13 cellular contexts compared by ENCODE assay signal in the genomic region with DNA sequence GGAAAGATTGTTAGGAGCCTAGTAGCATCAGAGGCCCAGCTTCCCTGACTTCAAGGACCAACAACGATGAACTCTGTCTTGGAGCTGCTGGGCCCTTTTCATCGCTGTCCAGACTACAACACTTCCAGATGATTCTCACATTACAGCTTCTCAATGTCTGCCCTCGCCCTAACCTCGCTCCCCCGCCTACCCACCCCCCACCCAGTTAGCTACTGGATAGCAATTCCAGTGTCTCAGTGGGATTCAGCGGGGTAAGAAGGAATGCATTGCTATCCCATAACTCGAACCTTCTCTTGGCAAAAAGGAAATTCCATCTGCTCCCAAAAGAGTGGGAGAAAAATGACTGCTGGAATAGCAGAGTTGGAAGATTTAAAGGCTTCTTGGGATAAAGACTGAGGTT.
A peak's percentile ranks its signal among the peaks of the same experiment; 100 is the strongest.
DNase-seq lines count a peak whose midpoint lies in the region; ATAC-seq and TF ChIP-seq lines count a peak whose summit lies in the region.
"Had no signal": no experiment of that assay in that cellular context is flagged by ENCODE, and none has a peak within 500 bp of the region (broad histone marks: within the 10 kb centered on the region; RNA-seq: fewer than 3 reads in every experiment).

No MANE protein-coding gene starts in this region.

- H3K36me3 ChIP-seq in IMR-90 (ENCODE audit: control insufficient read depth, insufficient read depth, low read length), result no peaks in the 10 kb centered on the region
- no peaks in the 10 kb centered on the region for H3K36me3 ChIP-seq in gastroesophageal sphincter
- no peaks in the 10 kb centered on the region for H3K36me3 ChIP-seq in osteoblast (ENCODE audit: insufficient read depth, low read length)
- H3K36me3 ChIP-seq: BLaER1 had no signal

- H3K79me2 ChIP-seq in osteoblast (ENCODE audit: insufficient read depth, low read length), result no peaks in the 10 kb centered on the region

- H4K20me1 ChIP-seq in IMR-90 (ENCODE audit: insufficient read depth, low read length) (no peaks in the 10 kb centered on the region), osteoblast (ENCODE audit: insufficient read depth, low read length) (no peaks in the 10 kb centered on the region)
- H4K20me1 ChIP-seq: BLaER1 had no signal

- intact Hi-C loops in IMR-90 (cut with micrococcal nuclease), result no loop called here

- no peak for TF ChIP-seq POLR2A in IMR-90 (IDR thresholded peaks at IDR 0.05; ENCODE audit: low read depth, low read length)
- TF ChIP-seq POLR2A in gastroesophageal sphincter (IDR thresholded peaks at IDR 0.05), result no peak

- H3K27ac ChIP-seq in IMR-90 (ENCODE audit: insufficient read depth, low read length) (no peak overlapping the region), gastroesophageal sphincter (peak overlapping the region in 3 of 4 donors; percentile 64 to 86 (median 85)), osteoblast (ENCODE audit: low read depth, low read length) (peak overlapping the region; percentile 48)
- H3K27ac ChIP-seq: BLaER1 had no signal

- H3K9ac ChIP-seq in IMR-90 (ENCODE audit: low read depth, low read length), result no peak overlapping the region
- H3K9ac ChIP-seq: BLaER1 had no signal

- CTCF ChIA-PET in IMR-90 (lab: Yijun Ruan, JAX) (no interaction called here), T-cell (lab: Charles Lee) (no interaction called here)

- H2AFZ ChIP-seq in IMR-90 (replicated peaks; ENCODE audit: low read length, poor library complexity) (no peak overlapping the region), osteoblast (ENCODE audit: low read length) (no peak overlapping the region)

- H3K23ac ChIP-seq in IMR-90 (ENCODE audit: low read depth, low read length), result no peak overlapping the region

- TF ChIP-seq EP300 in gastroesophageal sphincter (IDR thresholded peaks at IDR 0.05), result no peak

- H2AK5ac ChIP-seq in IMR-90 (ENCODE audit: low read depth, low read length), result no peak overlapping the region

- H3K27me3 ChIP-seq in IMR-90 (ENCODE audit: control insufficient read depth, insufficient read depth, low read length) (peaks cover 2% of the 10 kb centered on the region), gastroesophageal sphincter (no peaks in the 10 kb centered on the region), osteoblast (ENCODE audit: insufficient read depth, low read length) (no peaks in the 10 kb centered on the region)
- H3K27me3 ChIP-seq: BLaER1 had no signal

- dilution Hi-C loops in IMR-90 (cut with HindIII; ENCODE audit: low sequenced_read_pairs, unreplicated experiment), result no loop called here

- H2BK20ac ChIP-seq in IMR-90 (ENCODE audit: low read depth, low read length), result no peak overlapping the region

- 60% methylated on average over 2 of the region's 7 CpGs; no CpG with 5 or more reads in 1 of the 2 experiments for WGBS in IMR-90 (ENCODE audit: extremely low coverage in 2 of 2, insufficient read length in 1 of 2), 2 experiments
- WGBS in gastroesophageal sphincter (ENCODE audit: low coverage in 1 of 2), 2 donors, result 50% methylated on average over 1 of the region's 7 CpGs; no CpG with 5 or more reads in 1 of the 2 donors

- H3K9me3 Mint-ChIP-seq in chondrocyte (ENCODE audit: low read depth) (peaks cover 3% of the 10 kb centered on the region), T-cell (no peaks in the 10 kb centered on the region)

- H2BK5ac ChIP-seq in IMR-90 (ENCODE audit: low read depth, low read length, poor library complexity, severe bottlenecking), result no peak overlapping the region

- no peak overlapping the region for H4K91ac ChIP-seq in IMR-90 (ENCODE audit: insufficient read depth, low read depth, low read length)

- H3K27me3 Mint-ChIP-seq in chondrocyte (ENCODE audit: low read depth), result no peaks in the 10 kb centered on the region
- H3K27me3 Mint-ChIP-seq in T-cell, result peaks cover 19 to 26% of the 10 kb centered on the region in 2 donors

- H3K27ac Mint-ChIP-seq in chondrocyte (ENCODE audit: unreplicated experiment) (peak overlapping the region; percentile 1), T-cell (no peak overlapping the region)

- in situ Hi-C loops in IMR-90 (cut with MboI; ENCODE audit: low sequenced_read_pairs), result no loop called here

- H2AK9ac ChIP-seq in IMR-90 (replicated peaks; ENCODE audit: low read depth, low read length, poor library complexity), result no peak overlapping the region

- DNase-seq in IMR-90, result no peak
- no peak for DNase-seq in chondrocyte (ENCODE audit: low spot score)
- peak; percentile 93 for DNase-seq in osteoblast (ENCODE audit: insufficient read length, low spot score, missing footprints)
- no peak for DNase-seq in stimulated activated CD4-positive, alpha-beta T cell treated with anti-CD3 and anti-CD28 coated beads, Interleukin-2, amount 100 ng/mL, for 48 hours
- no peak for DNase-seq in activated CD8-positive, alpha-beta memory T cell treated with anti-CD3 and anti-CD28 coated beads, Interleukin-2, amount 50 U/mL, for 4 hours
- DNase-seq in T-cell, result no peak
- DNase-seq: 8988T, AML-193, DMS53 had no signal

- peaks cover 3% of the 10 kb centered on the region; the same call in 1 of the 2 replicates for H3K9me1 ChIP-seq in IMR-90 (ENCODE audit: insufficient read depth, low read length)

- H3K36me3 Mint-ChIP-seq in chondrocyte (ENCODE audit: low read depth) (no peaks in the 10 kb centered on the region), T-cell (no peaks in the 10 kb centered on the region)

- H3K9me3 ChIP-seq in IMR-90 (ENCODE audit: control insufficient read depth, insufficient read depth, low read length) (no peaks in the 10 kb centered on the region; the same call in none of the 2 replicates), gastroesophageal sphincter (no peaks in the 10 kb centered on the region), osteoblast (ENCODE audit: low read depth, low read length) (no peaks in the 10 kb centered on the region)

- H3K4me2 ChIP-seq in IMR-90 (ENCODE audit: low read depth, low read length) (no peak overlapping the region), osteoblast (ENCODE audit: insufficient read depth, low read length) (peak overlapping the region; percentile 58)
- H3K4me2 ChIP-seq: BLaER1 had no signal

- no peak overlapping the region for H3K4ac ChIP-seq in IMR-90 (ENCODE audit: low read depth, low read length)

- no peak overlapping the region for H4K8ac ChIP-seq in IMR-90 (ENCODE audit: low read depth in 2 of 2, low read length in 2 of 2)

- H2BK120ac ChIP-seq in IMR-90 (ENCODE audit: low read depth, low read length), result no peak overlapping the region

- no peak overlapping the region for H3K56ac ChIP-seq in IMR-90 (ENCODE audit: extremely low read depth, insufficient read depth, low read length)

- TF ChIP-seq RAD21 in IMR-90 (IDR thresholded peaks at IDR 0.05; ENCODE audit: low read length), result no peak

- no peak for ATAC-seq in IMR-90 (ENCODE audit: low read depth)
- ATAC-seq in gastroesophageal sphincter, result no peak
- no peak for ATAC-seq in T-cell (replicated peaks in 1 of 4)
- no peak for ATAC-seq in HG03354 (IDR thresholded peaks at IDR 0.05; ENCODE audit: poor library complexity, severe bottlenecking, unreplicated experiment)
- ATAC-seq: HCT116 had no signal

- no peak overlapping the region; the same call in 1 of the 2 replicates for H4K5ac ChIP-seq in IMR-90 (ENCODE audit: low read depth, low read length)

- no peaks in the 10 kb centered on the region for H3K79me1 ChIP-seq in IMR-90 (ENCODE audit: low read depth in 1 of 2, low read length in 2 of 2)

- no peak overlapping the region for H3K4me3 Mint-ChIP-seq in chondrocyte (ENCODE audit: unreplicated experiment)
- no peak overlapping the region for H3K4me3 Mint-ChIP-seq in T-cell

- no peak overlapping the region for H3K14ac ChIP-seq in IMR-90 (replicated peaks; ENCODE audit: low read depth, low read length)

- POLR2A ChIA-PET in IMR-90 (lab: Charles Lee; ENCODE audit: unreplicated experiment) (no interaction called here), T-cell (lab: Charles Lee) (no interaction called here)

- peak overlapping the region; percentile 41; the same call in 1 of the 2 replicates for H3K18ac ChIP-seq in IMR-90 (ENCODE audit: low read depth, low read length)

- H3K4me1 Mint-ChIP-seq in chondrocyte (ENCODE audit: low read depth), result peaks cover 85% of the 10 kb centered on the region
- no peaks in the 10 kb centered on the region for H3K4me1 Mint-ChIP-seq in T-cell

- no peak for TF ChIP-seq CTCF in IMR-90 (conservative IDR thresholded peaks at IDR 0.05; ENCODE audit: low read depth, low read length)
- TF ChIP-seq CTCF in chondrocyte (IDR thresholded peaks at IDR 0.05), result no peak
- TF ChIP-seq CTCF in gastroesophageal sphincter (IDR thresholded peaks at IDR 0.05), result no peak
- TF ChIP-seq CTCF in osteoblast (IDR thresholded peaks at IDR 0.05; ENCODE audit: extremely low read depth, low read depth, low read length), result no peak

- H2BK15ac ChIP-seq in IMR-90 (ENCODE audit: low read depth, low read length), result no peak overlapping the region

- no TSS peak for BruUV-seq in IMR-90 (replicated peaks; lab: Mats Ljungman, UMichigan)

- H3K4me1 ChIP-seq in IMR-90 (ENCODE audit: control insufficient read depth, insufficient read depth, low read length), result peaks cover 6% of the 10 kb centered on the region
- H3K4me1 ChIP-seq in gastroesophageal sphincter, result peaks cover 0 to 49% (median 18%) of the 10 kb centered on the region in 3 donors
- peaks cover 38% of the 10 kb centered on the region for H3K4me1 ChIP-seq in osteoblast (ENCODE audit: insufficient read depth, low read length)
- H3K4me1 ChIP-seq: BLaER1 had no signal

- H3K4me3 ChIP-seq in IMR-90 (ENCODE audit: insufficient read depth, low read depth, low read length) (no peak overlapping the region), gastroesophageal sphincter (no peak overlapping the region), osteoblast (ENCODE audit: insufficient read depth, low read length) (no peak overlapping the region)
- H3K4me3 ChIP-seq: BLaER1 had no signal

TF ChIP-seq in IMR-90, 13 proteins besides CTCF, POLR2A, EP300 and RAD21:
- TF ChIP-seq MXI1 (IDR thresholded peaks at IDR 0.05; ENCODE audit: borderline replicate concordance, low read depth, low read length) (no peak), RFX5 (IDR thresholded peaks at IDR 0.05; ENCODE audit: low read depth, low read length) (no peak)
- TF ChIP-seq, protein P1, sequence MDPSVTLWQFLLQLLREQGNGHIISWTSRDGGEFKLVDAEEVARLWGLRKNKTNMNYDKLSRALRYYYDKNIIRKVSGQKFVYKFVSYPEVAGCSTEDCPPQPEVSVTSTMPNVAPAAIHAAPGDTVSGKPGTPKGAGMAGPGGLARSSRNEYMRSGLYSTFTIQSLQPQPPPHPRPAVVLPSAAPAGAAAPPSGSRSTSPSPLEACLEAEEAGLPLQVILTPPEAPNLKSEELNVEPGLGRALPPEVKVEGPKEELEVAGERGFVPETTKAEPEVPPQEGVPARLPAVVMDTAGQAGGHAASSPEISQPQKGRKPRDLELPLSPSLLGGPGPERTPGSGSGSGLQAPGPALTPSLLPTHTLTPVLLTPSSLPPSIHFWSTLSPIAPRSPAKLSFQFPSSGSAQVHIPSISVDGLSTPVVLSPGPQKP (IDR thresholded peaks at IDR 0.05; ENCODE audit: borderline replicate concordance, low read depth, low read length), result no peak
TF ChIP-seq in IMR-90: peak in this region for 0.
